Comparison of ENCODE assay signal across 9 cellular contexts in genomic region chr1:999797-1000356, GRCh38. TPM values are rescaled to one million over a fixed set of nuclear protein-coding genes. Genes with fewer than 3 reads are reported as not detected.
DNase-seq lines count a peak whose midpoint lies in the region; ATAC-seq and TF ChIP-seq lines count a peak whose summit lies in the region.
"Had no signal": no experiment of that assay in that cellular context is flagged by ENCODE, and none has a peak within 500 bp of the region (broad histone marks: within the 10 kb centered on the region; RNA-seq: fewer than 3 reads in every experiment).

TSS of gene HES4 (minus strand) at chr1:1000097. CDS start at chr1:999973, 124 bp downstream.

- H3K9me3 ChIP-seq in esophagus squamous epithelium (no peaks in the 10 kb centered on the region), mucosa of rectum (ENCODE audit: control insufficient read depth in 2 of 2, low read length in 2 of 2) (no peaks in the 10 kb centered on the region), stomach smooth muscle (ENCODE audit: control insufficient read depth in 2 of 2, low read length in 2 of 2) (no peaks in the 10 kb centered on the region)

- ATAC-seq in activated T-helper 17 cell treated with anti-CD3 and anti-CD28 coated beads, Interleukin-2, amount 50 U/mL, for 72 hours (replicated peaks): peak; percentile 47
- no peak for ATAC-seq in HG03457 (IDR thresholded peaks at IDR 0.05; ENCODE audit: unreplicated experiment)

- WGBS in esophagus squamous epithelium, 2 donors: 0% methylated on average over 23 of the region's 85 CpGs; no CpG with 5 or more reads in 1 of the 2 donors

- TF ChIP-seq CTCF in esophagus squamous epithelium (IDR thresholded peaks at IDR 0.05): peak in 1 of 6 experiments; percentile 8

- H3K36me3 Mint-ChIP-seq in activated T-helper 17 cell treated with anti-CD3 and anti-CD28 coated beads, Interleukin-2, amount 50 U/mL, for 72 hours (ENCODE audit: low read depth): peaks cover under 1% of the 10 kb centered on the region

- peak within 1 kb of the TSS; percentile 50 for H3K4me3 Mint-ChIP-seq in activated T-helper 17 cell treated with anti-CD3 and anti-CD28 coated beads, Interleukin-2, amount 50 U/mL, for 72 hours

- H3K27me3 ChIP-seq in esophagus squamous epithelium (peaks cover 0 to 96% (median 3%) of the 10 kb centered on the region in 4 donors), mucosa of rectum (ENCODE audit: control insufficient read depth in 2 of 2, insufficient read depth in 2 of 2, low read length in 2 of 2) (peaks cover 22% of the 10 kb centered on the region in 2 donors), stomach smooth muscle (ENCODE audit: control insufficient read depth in 1 of 2, insufficient read depth in 2 of 2, low read length in 2 of 2) (peaks cover 2% of the 10 kb centered on the region in 2 donors)

- H3K36me3 ChIP-seq in esophagus squamous epithelium (no peaks in the 10 kb centered on the region), mucosa of rectum (ENCODE audit: control insufficient read depth in 2 of 2, insufficient read depth in 2 of 2, low read length in 2 of 2) (no peaks in the 10 kb centered on the region), stomach smooth muscle (ENCODE audit: control insufficient read depth in 2 of 2, insufficient read depth in 2 of 2, low read length in 2 of 2) (no peaks in the 10 kb centered on the region)

- H3K27ac Mint-ChIP-seq in activated T-helper 17 cell treated with anti-CD3 and anti-CD28 coated beads, Interleukin-2, amount 50 U/mL, for 72 hours: no peak within 1 kb of the TSS

- peak in 2 of 4 donors; percentile 82 to 91 for TF ChIP-seq POLR2A in esophagus squamous epithelium (IDR thresholded peaks at IDR 0.05)

- no peaks in the 10 kb centered on the region for H3K9me3 Mint-ChIP-seq in activated T-helper 17 cell treated with anti-CD3 and anti-CD28 coated beads, Interleukin-2, amount 50 U/mL, for 72 hours

- H3K4me3 ChIP-seq in esophagus squamous epithelium (peak within 1 kb of the TSS; percentile 59 to 78 (median 68)), mucosa of rectum (ENCODE audit: low read length in 2 of 2) (peak within 1 kb of the TSS; percentile 59 to 66), stomach smooth muscle (ENCODE audit: low read length in 2 of 2) (peak within 1 kb of the TSS; percentile 65 to 78)

- H3K27ac ChIP-seq in esophagus squamous epithelium (peak within 1 kb of the TSS; percentile 91 to 97 (median 94)), mucosa of rectum (ENCODE audit: low read depth in 2 of 2, low read length in 2 of 2) (peak within 1 kb of the TSS; percentile 88 to 91), stomach smooth muscle (ENCODE audit: low read length) (peak within 1 kb of the TSS; percentile 97)
- H3K27ac ChIP-seq: KMS-11 had no signal

- H3K27me3 Mint-ChIP-seq in activated T-helper 17 cell treated with anti-CD3 and anti-CD28 coated beads, Interleukin-2, amount 50 U/mL, for 72 hours: peaks cover 26% of the 10 kb centered on the region

- H3K4me1 ChIP-seq in esophagus squamous epithelium (peaks cover 16 to 62% (median 38%) of the 10 kb centered on the region in 3 donors), mucosa of rectum (ENCODE audit: control insufficient read depth in 2 of 2, insufficient read depth in 2 of 2, low read length in 2 of 2) (peaks cover 10 to 17% of the 10 kb centered on the region in 2 donors), stomach smooth muscle (ENCODE audit: control insufficient read depth, insufficient read depth, low read length) (peaks cover 32% of the 10 kb centered on the region)

- H3K9ac ChIP-seq in mucosa of rectum (ENCODE audit: low read depth in 1 of 2, low read length in 2 of 2) (peak within 1 kb of the TSS; percentile 47 to 78), stomach smooth muscle (ENCODE audit: low read length in 2 of 2) (peak within 1 kb of the TSS; percentile 79 to 88)
- H3K9ac ChIP-seq: KMS-11 had no signal

- intact Hi-C loops in esophagus squamous epithelium (cut with DNase I): no loop called here

- peaks cover 2% of the 10 kb centered on the region for H3K4me1 Mint-ChIP-seq in activated T-helper 17 cell treated with anti-CD3 and anti-CD28 coated beads, Interleukin-2, amount 50 U/mL, for 72 hours

- DNase-seq in CD1c-positive myeloid dendritic cell (ENCODE audit: extremely low spot score) (peak; percentile 73), HCEC 1CT (peak; percentile 82), NCI-H69 (lab: John Stamatoyannopoulos, UW) (peak; percentile 86), esophagus squamous epithelium (lab: John Stamatoyannopoulos, UW) (no peak)

RNA-seq across cellular contexts. Expression of gene HES4, which starts in this region (rescaled TPM):
- total RNA-seq in activated T-helper 17 cell treated with anti-CD3 and anti-CD28 coated beads, Interleukin-2, amount 50 U/mL, for 72 hours: 1 to 10 TPM in 1 of 2 donors, not detected in 1; 2.5 TPM
- total RNA-seq in esophagus squamous epithelium: 10 to 100 TPM; 15.1 to 16.2 (median 15.3) TPM

Comparison
In these comparisons a context has a peak if more than half of its experiments do, and no peak if none do; other contexts are left out.
1. RNA of gene HES4 (total RNA-seq): 15.1 to 16.2 TPM in esophagus squamous epithelium; 2.5 TPM in activated T-helper 17 cell treated with anti-CD3 and anti-CD28 coated beads, Interleukin-2, amount 50 U/mL, for 72 hours; every median in the first group is over 4 times any median in the second.
2. Peak in every context shown above with its lines, with median percentiles within 50 percentile points of each other: H3K27ac ChIP-seq and H3K4me3 ChIP-seq.